In the genomic region with DNA sequence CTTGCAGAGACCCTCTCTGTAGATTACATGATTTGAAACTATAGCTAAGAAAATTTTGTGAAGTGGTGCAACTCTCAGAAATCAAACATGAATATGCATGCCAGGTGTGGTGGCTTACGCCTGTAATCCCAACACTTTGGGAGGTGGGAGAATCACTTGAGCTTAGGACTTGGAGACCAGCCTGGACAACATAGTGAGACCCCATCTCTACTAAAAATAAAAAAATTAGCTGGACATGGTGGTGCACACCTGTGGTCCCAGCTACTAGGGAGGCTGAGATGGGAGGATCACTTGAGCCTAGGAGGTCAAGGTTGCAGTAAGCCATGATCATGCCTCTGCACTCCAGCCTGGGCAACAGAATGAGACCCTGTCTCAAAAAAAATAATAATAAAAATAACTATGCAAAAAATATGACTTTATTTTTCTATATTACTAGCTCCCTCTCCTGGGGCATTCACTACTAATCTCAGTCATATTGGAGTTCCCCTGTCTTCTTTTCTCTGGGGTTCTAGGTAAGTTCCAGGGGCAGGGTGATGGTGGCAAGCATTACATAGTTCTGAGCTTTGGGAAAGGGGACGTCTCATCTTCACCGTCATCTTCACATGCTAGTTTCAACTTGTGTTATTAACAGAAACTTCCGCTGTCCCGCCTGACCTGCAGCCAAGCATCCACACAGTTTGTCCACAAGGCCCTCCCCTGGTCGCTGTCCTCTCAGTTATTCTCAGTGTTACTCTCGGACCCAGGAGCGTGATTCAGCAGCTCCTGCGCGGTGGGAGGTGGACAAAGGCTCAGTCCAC, we compare ENCODE assay signal across 1 cellular context.
TF ChIP-seq lines count a peak whose summit lies in the region.

No MANE protein-coding gene starts in this region.

TF ChIP-seq in H1, 55 proteins besides CTCF, POLR2A, EP300 and RAD21 (continued from another document):
- TF ChIP-seq, protein P1, sequence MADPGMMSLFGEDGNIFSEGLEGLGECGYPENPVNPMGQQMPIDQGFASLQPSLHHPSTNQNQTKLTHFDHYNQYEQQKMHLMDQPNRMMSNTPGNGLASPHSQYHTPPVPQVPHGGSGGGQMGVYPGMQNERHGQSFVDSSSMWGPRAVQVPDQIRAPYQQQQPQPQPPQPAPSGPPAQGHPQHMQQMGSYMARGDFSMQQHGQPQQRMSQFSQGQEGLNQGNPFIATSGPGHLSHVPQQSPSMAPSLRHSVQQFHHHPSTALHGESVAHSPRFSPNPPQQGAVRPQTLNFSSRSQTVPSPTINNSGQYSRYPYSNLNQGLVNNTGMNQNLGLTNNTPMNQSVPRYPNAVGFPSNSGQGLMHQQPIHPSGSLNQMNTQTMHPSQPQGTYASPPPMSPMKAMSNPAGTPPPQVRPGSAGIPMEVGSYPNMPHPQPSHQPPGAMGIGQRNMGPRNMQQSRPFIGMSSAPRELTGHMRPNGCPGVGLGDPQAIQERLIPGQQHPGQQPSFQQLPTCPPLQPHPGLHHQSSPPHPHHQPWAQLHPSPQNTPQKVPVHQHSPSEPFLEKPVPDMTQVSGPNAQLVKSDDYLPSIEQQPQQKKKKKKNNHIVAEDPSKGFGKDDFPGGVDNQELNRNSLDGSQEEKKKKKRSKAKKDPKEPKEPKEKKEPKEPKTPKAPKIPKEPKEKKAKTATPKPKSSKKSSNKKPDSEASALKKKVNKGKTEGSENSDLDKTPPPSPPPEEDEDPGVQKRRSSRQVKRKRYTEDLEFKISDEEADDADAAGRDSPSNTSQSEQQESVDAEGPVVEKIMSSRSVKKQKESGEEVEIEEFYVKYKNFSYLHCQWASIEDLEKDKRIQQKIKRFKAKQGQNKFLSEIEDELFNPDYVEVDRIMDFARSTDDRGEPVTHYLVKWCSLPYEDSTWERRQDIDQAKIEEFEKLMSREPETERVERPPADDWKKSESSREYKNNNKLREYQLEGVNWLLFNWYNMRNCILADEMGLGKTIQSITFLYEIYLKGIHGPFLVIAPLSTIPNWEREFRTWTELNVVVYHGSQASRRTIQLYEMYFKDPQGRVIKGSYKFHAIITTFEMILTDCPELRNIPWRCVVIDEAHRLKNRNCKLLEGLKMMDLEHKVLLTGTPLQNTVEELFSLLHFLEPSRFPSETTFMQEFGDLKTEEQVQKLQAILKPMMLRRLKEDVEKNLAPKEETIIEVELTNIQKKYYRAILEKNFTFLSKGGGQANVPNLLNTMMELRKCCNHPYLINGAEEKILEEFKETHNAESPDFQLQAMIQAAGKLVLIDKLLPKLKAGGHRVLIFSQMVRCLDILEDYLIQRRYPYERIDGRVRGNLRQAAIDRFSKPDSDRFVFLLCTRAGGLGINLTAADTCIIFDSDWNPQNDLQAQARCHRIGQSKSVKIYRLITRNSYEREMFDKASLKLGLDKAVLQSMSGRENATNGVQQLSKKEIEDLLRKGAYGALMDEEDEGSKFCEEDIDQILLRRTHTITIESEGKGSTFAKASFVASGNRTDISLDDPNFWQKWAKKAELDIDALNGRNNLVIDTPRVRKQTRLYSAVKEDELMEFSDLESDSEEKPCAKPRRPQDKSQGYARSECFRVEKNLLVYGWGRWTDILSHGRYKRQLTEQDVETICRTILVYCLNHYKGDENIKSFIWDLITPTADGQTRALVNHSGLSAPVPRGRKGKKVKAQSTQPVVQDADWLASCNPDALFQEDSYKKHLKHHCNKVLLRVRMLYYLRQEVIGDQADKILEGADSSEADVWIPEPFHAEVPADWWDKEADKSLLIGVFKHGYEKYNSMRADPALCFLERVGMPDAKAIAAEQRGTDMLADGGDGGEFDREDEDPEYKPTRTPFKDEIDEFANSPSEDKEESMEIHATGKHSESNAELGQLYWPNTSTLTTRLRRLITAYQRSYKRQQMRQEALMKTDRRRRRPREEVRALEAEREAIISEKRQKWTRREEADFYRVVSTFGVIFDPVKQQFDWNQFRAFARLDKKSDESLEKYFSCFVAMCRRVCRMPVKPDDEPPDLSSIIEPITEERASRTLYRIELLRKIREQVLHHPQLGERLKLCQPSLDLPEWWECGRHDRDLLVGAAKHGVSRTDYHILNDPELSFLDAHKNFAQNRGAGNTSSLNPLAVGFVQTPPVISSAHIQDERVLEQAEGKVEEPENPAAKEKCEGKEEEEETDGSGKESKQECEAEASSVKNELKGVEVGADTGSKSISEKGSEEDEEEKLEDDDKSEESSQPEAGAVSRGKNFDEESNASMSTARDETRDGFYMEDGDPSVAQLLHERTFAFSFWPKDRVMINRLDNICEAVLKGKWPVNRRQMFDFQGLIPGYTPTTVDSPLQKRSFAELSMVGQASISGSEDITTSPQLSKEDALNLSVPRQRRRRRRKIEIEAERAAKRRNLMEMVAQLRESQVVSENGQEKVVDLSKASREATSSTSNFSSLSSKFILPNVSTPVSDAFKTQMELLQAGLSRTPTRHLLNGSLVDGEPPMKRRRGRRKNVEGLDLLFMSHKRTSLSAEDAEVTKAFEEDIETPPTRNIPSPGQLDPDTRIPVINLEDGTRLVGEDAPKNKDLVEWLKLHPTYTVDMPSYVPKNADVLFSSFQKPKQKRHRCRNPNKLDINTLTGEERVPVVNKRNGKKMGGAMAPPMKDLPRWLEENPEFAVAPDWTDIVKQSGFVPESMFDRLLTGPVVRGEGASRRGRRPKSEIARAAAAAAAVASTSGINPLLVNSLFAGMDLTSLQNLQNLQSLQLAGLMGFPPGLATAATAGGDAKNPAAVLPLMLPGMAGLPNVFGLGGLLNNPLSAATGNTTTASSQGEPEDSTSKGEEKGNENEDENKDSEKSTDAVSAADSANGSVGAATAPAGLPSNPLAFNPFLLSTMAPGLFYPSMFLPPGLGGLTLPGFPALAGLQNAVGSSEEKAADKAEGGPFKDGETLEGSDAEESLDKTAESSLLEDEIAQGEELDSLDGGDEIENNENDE (IDR thresholded peaks at IDR 0.05; ENCODE audit: insufficient replicate concordance, low read length) = no peak
